20 cellular contexts compared by ENCODE assay signal in the genomic region with DNA sequence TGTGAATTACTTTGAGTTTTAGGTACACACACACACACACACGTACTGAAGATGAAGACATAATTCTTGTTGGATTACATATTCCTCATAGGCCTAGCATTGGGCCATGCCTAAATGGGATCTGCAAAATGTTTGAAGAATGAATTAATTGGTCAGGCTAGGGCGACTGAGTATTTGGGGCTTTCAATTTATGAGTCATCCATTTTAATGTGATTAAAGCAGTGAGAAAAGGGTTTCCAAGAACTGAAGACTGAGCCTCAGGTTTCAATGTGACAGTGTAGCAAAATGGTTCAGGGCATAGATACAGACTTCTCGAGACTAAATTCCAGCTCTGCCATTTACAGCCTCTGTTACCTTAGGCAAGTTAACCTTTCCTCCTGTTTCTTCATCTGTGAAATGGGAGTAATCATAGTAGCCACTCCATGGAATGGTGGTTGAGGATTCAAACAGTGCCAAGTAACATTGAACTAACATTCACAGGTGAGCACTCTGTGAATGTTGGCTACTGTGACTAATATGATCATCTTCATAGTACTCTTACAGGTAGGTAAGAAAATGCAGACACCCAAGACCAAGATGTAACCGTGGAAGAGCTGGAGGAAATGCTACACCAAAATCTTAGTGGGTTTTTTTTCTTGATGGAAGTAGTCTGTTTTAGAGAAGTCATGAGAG. TPM values are rescaled to one million over a fixed set of nuclear protein-coding genes. Genes with fewer than 3 reads are reported as not detected.
A peak's percentile ranks its signal among the peaks of the same experiment; 100 is the strongest.
DNase-seq lines count a peak whose midpoint lies in the region; ATAC-seq, FAIRE-seq and TF ChIP-seq lines count a peak whose summit lies in the region.
"Had no signal": no experiment of that assay in that cellular context is flagged by ENCODE, and none has a peak within 500 bp of the region (broad histone marks: within the 10 kb centered on the region; RNA-seq: fewer than 3 reads in every experiment).

No MANE protein-coding gene starts in this region.

- TF ChIP-seq EP300 in A549 (IDR thresholded peaks at IDR 0.05), result no peak

- no peak overlapping the region for H3K4me3 Mint-ChIP-seq in activated naive CD8-positive, alpha-beta T cell treated with anti-CD3 and anti-CD28 coated beads, Interleukin-2, amount 10 ng/mL, durations not matched to agents 7 days and 5 days

- H3K4me3 ChIP-seq in A549 (no peak overlapping the region), OCI-LY3 (ENCODE audit: low read length) (no peak overlapping the region)
- H3K4me3 ChIP-seq: esophagus squamous epithelium, sigmoid colon, suprapubic skin had no signal

- CTCF ChIA-PET in A549 (lab: Yijun Ruan, JAX), result interaction anchor here (1.1 to 1.4 kb wide), 5 partner anchors 8 to 140 kb away, joined by 3 to 5 read pairs (median 3); no protein-coding TSS in a partner anchor

- H3K9me3 Mint-ChIP-seq in activated naive CD8-positive, alpha-beta T cell treated with anti-CD3 and anti-CD28 coated beads, Interleukin-2, amount 10 ng/mL, durations not matched to agents 7 days and 5 days, result peaks cover 8% of the 10 kb centered on the region

- TF ChIP-seq RAD21 in A549 (conservative IDR thresholded peaks at IDR 0.05 in 1 of 2, IDR thresholded peaks at IDR 0.05 in 1 of 2), result no peak

- peaks cover 7% of the 10 kb centered on the region; the same call in 1 of the 3 replicates for H3K4me1 ChIP-seq in A549
- H3K4me1 ChIP-seq in OCI-LY3 (ENCODE audit: low read length), result peaks cover 34% of the 10 kb centered on the region
- H3K4me1 ChIP-seq: Caco-2, esophagus squamous epithelium, suprapubic skin had no signal

- no peak overlapping the region for H3K9ac ChIP-seq in OCI-LY3 (ENCODE audit: low read length)

- H3K36me3 ChIP-seq in OCI-LY3 (replicated peaks; ENCODE audit: low read depth, low read length), result peaks cover 14% of the 10 kb centered on the region
- H3K36me3 ChIP-seq: esophagus squamous epithelium, sigmoid colon, suprapubic skin, WERI-Rb-1 had no signal

- FAIRE-seq in A549 (lab: Jason Lieb, UNC), result no peak

- no peaks in the 10 kb centered on the region for H3K27me3 ChIP-seq in OCI-LY3 (ENCODE audit: low read depth, low read length)
- H3K27me3 ChIP-seq: esophagus squamous epithelium, sigmoid colon, suprapubic skin had no signal

- DNase-seq in A549 (ENCODE audit: low read depth in 1 of 2, low spot score in 1 of 2) (no peak), NCI-H2196 treated with DMSO at 0.1 percent for 48 hours (lab: John Stamatoyannopoulos, UW; ENCODE audit: unreplicated experiment) (no peak), NOMO-1 (lab: John Stamatoyannopoulos, UW; ENCODE audit: unreplicated experiment in 2 of 2) (no peak)
- DNase-seq in activated naive CD8-positive, alpha-beta T cell treated with anti-CD3 and anti-CD28 coated beads, Interleukin-2, amount 10 ng/mL, durations not matched to agents 7 days and 5 days, result no peak
- DNase-seq: AML-193; Caco-2; effector CD4-positive, alpha-beta T cell; esophagus squamous epithelium; KG1; NCI-H1092 treated with DMSO at 0.1 percent for 48 hours; NCI-H748 treated with DMSO at 0.1 percent for 48 hours; sigmoid colon; stimulated activated CD4-positive, alpha-beta T cell treated with anti-CD3 and anti-CD28 coated beads, Interleukin-1b, Interleukin-23, amount 100 ng/mL, for 48 hours; WERI-Rb-1 had no signal

- H3K9me3 ChIP-seq in A549 (no peaks in the 10 kb centered on the region), OCI-LY3 (ENCODE audit: insufficient read depth, low read length) (0 out of 2 replicates have a peak, but pooled peaks cover 8% of the 10 kb centered on the region)
- H3K9me3 ChIP-seq: Caco-2, esophagus squamous epithelium, sigmoid colon, suprapubic skin had no signal

- no peak overlapping the region for H2AFZ ChIP-seq in OCI-LY3 (ENCODE audit: low read depth, low read length)

- H3K27me3 Mint-ChIP-seq in activated naive CD8-positive, alpha-beta T cell treated with anti-CD3 and anti-CD28 coated beads, Interleukin-2, amount 10 ng/mL, durations not matched to agents 7 days and 5 days, result no peaks in the 10 kb centered on the region

- H3K4me2 ChIP-seq in A549, result no peak overlapping the region
- H3K4me2 ChIP-seq in OCI-LY3 (ENCODE audit: low read length), result peak overlapping the region; percentile 31

- peaks cover 18% of the 10 kb centered on the region for H3K79me2 ChIP-seq in OCI-LY3 (ENCODE audit: low read length)

- no peak for TF ChIP-seq POLR2A in A549 (IDR thresholded peaks at IDR 0.05; ENCODE audit: low read length)

- WGBS in A549 (ENCODE audit: missing lambda C conversion rate), result 46% methylated on average over 4 of the region's 4 CpGs

- H3K36me3 Mint-ChIP-seq in activated naive CD8-positive, alpha-beta T cell treated with anti-CD3 and anti-CD28 coated beads, Interleukin-2, amount 10 ng/mL, durations not matched to agents 7 days and 5 days, result peaks cover 41% of the 10 kb centered on the region

- peak overlapping the region; percentile 62 for H3K27ac Mint-ChIP-seq in activated naive CD8-positive, alpha-beta T cell treated with anti-CD3 and anti-CD28 coated beads, Interleukin-2, amount 10 ng/mL, durations not matched to agents 7 days and 5 days

- peaks cover 10% of the 10 kb centered on the region; the same call in 1 of the 2 replicates for H4K20me1 ChIP-seq in OCI-LY3 (ENCODE audit: insufficient read depth, low read length)

- H3K27ac ChIP-seq in A549 (no peak overlapping the region), OCI-LY3 (ENCODE audit: low read length) (no peak overlapping the region)
- H3K27ac ChIP-seq: esophagus squamous epithelium, sigmoid colon, suprapubic skin, WERI-Rb-1 had no signal

- TF ChIP-seq CTCF in A549 (IDR thresholded peaks at IDR 0.05) (no peak), OCI-LY3 (IDR thresholded peaks at IDR 0.05; ENCODE audit: low read depth, low read length) (no peak)

- ATAC-seq in A549 (no peak), GM18511 (IDR thresholded peaks at IDR 0.05; ENCODE audit: unreplicated experiment) (peak; percentile 60), GM21619 (IDR thresholded peaks at IDR 0.05; ENCODE audit: unreplicated experiment) (no peak), GM19397 (IDR thresholded peaks at IDR 0.05; ENCODE audit: unreplicated experiment) (no peak)
- ATAC-seq in activated naive CD8-positive, alpha-beta T cell treated with anti-CD3 and anti-CD28 coated beads, Interleukin-2, amount 10 ng/mL, durations not matched to agents 7 days and 5 days (ENCODE audit: low read depth), result peak; percentile 44
- ATAC-seq: HCT116 had no signal

- H3K4me1 Mint-ChIP-seq in activated naive CD8-positive, alpha-beta T cell treated with anti-CD3 and anti-CD28 coated beads, Interleukin-2, amount 10 ng/mL, durations not matched to agents 7 days and 5 days, result peaks cover 30% of the 10 kb centered on the region

- POLR2A ChIA-PET in A549 (lab: Yijun Ruan, JAX), result no interaction called here
- POLR2A ChIA-PET in activated naive CD8-positive, alpha-beta T cell treated with anti-CD3 and anti-CD28 coated beads, Interleukin-2, amount 10 ng/mL, durations not matched to agents 7 days and 5 days (lab: Charles Lee), result interaction anchor here (0.8 kb wide), 1 partner anchor 8 kb away, joined by 3 read pairs; the partner anchor contains the start of gene BPGM

TF ChIP-seq in A549, 52 proteins besides CTCF, POLR2A, EP300 and RAD21:
- TF ChIP-seq FOSL2 (IDR thresholded peaks at IDR 0.05), result no peak
- peak; percentile 52; the same call in 1 of the 2 replicates for TF ChIP-seq FOSL2 (CRISPR knock-in tag; IDR thresholded peaks at IDR 0.05)
- no peak for TF ChIP-seq RNF2 (IDR thresholded peaks at IDR 0.05; ENCODE audit: borderline replicate concordance, low read depth)

RNA-seq across cellular contexts. Expression of gene BPGM, which starts 7.6 kb away (rescaled TPM):
- polyA plus RNA-seq in A549 (2011; rRNA removed) (21.2 and 28.3 TPM in 2 replicates), A549 (2017; fragmentation: RNase III; extraction: RNeasy Plus Mini Kit Qiagen cat#74134 plus additional on column Dnase treatment) (16.3 to 19.4 TPM (median 18.7 TPM) in 3 replicates)
- 9.4 and 10.4 TPM in 2 replicates for polyA plus RNA-seq in A549 (2012; cell fraction: cytosol; rRNA removed)
- polyA plus RNA-seq in A549 (2012; cell fraction: nucleus; rRNA removed), result 1.8 and 3.2 TPM in 2 replicates
- 6.0 and 7.3 TPM in 2 replicates for polyA minus RNA-seq in A549 (2011; rRNA and poly(A)+ RNA removed)
- total RNA-seq in activated naive CD8-positive, alpha-beta T cell treated with anti-CD3 and anti-CD28 coated beads, Interleukin-2, amount 10 ng/mL, durations not matched to agents 7 days and 5 days, result 10 to 100 TPM; 13.1 to 13.2 TPM

Comparison
In these comparisons a context has a peak if more than half of its experiments do, and no peak if none do; other contexts are left out.
1. ATAC-seq: peak in GM18511 (single experiment) and activated naive CD8-positive, alpha-beta T cell treated with anti-CD3 and anti-CD28 coated beads, Interleukin-2, amount 10 ng/mL, durations not matched to agents 7 days and 5 days (single experiment); none in A549 (0 of 2), GM21619 (single experiment) and GM19397 (single experiment).